In genomic region chr4:151987606-151988005, GRCh38 we compare ENCODE assay signal across 34 cellular contexts.
"Had no signal": no experiment of that assay in that cellular context is flagged by ENCODE, and none has a peak within 500 bp of the region (broad histone marks: within the 10 kb centered on the region; RNA-seq: fewer than 3 reads in every experiment).

No MANE protein-coding gene starts in this region.

- H3K4me2 ChIP-seq: SK-N-SH had no signal

- H3K27ac Mint-ChIP-seq: activated CD4-positive, alpha-beta T cell treated with anti-CD3 and anti-CD28 coated beads for 36 hours; activated CD4-positive, alpha-beta T cell treated with anti-CD3 and anti-CD28 coated beads, Interleukin-2, amount 10 ng/mL, durations not matched to agents 7 days and 5 days; activated CD8-positive, alpha-beta T cell treated with anti-CD3 and anti-CD28 coated beads, Interleukin-2, amount 10 ng/mL, durations not matched to agents 7 days and 5 days; activated naive CD4-positive, alpha-beta T cell treated with anti-CD3 and anti-CD28 coated beads for 36 hours; activated T-cell treated with anti-CD3 and anti-CD28 coated beads, Interleukin-2, amount 50 U/mL, for 24 hours; activated T-helper 2 cell treated with anti-CD3 and anti-CD28 coated beads, Interferon-gamma antibody, Interleukin-2, Interleukin-4, amounts not matched to agents 10 μg/mL and 5 μg/mL and 100 μg/mL, durations not matched to agents 14 hours and 24 hours and 36 hours; T-helper 1 cell treated with Interleukin-12 subunit alpha and Interleukin-12 subunit beta and Interleukin-4 antibody, amounts not matched to agents 30 μg/mL and 1 μg/mL, for 36 hours; T-helper 2 cell treated with Interferon-gamma antibody and Interleukin-4, amounts not matched to agents 5 μg/mL and 100 μg/mL, for 36 hours; WTC11 had no signal

- H3K9me3 Mint-ChIP-seq: activated naive CD4-positive, alpha-beta T cell treated with anti-CD3 and anti-CD28 coated beads for 36 hours; activated T-cell treated with anti-CD3 and anti-CD28 coated beads, Interleukin-2, amount 50 U/mL, for 24 hours; activated T-helper 2 cell treated with anti-CD3 and anti-CD28 coated beads, Interferon-gamma antibody, Interleukin-2, Interleukin-4, amounts not matched to agents 10 μg/mL and 5 μg/mL and 100 μg/mL, durations not matched to agents 14 hours and 24 hours and 36 hours; T-helper 2 cell treated with Interferon-gamma antibody and Interleukin-4, amounts not matched to agents 5 μg/mL and 100 μg/mL, for 36 hours had no signal

- FAIRE-seq: TTC549 had no signal

- H3K4me3 ChIP-seq: adrenal gland, MG63, Peyer's patch, SJSA1 had no signal

- H3K4me3 Mint-ChIP-seq: activated CD4-positive, alpha-beta T cell treated with anti-CD3 and anti-CD28 coated beads for 36 hours; activated CD4-positive, alpha-beta T cell treated with anti-CD3 and anti-CD28 coated beads, Interleukin-2, amount 10 ng/mL, durations not matched to agents 7 days and 5 days; activated CD8-positive, alpha-beta T cell treated with anti-CD3 and anti-CD28 coated beads, Interleukin-2, amount 10 ng/mL, durations not matched to agents 7 days and 5 days; activated naive CD4-positive, alpha-beta T cell treated with anti-CD3 and anti-CD28 coated beads for 36 hours; activated T-cell treated with anti-CD3 and anti-CD28 coated beads, Interleukin-2, amount 50 U/mL, for 24 hours; brain; T-helper 1 cell treated with Interleukin-12 subunit alpha and Interleukin-12 subunit beta and Interleukin-4 antibody, amounts not matched to agents 30 μg/mL and 1 μg/mL, for 36 hours; T-helper 2 cell treated with Interferon-gamma antibody and Interleukin-4, amounts not matched to agents 5 μg/mL and 100 μg/mL, for 36 hours; WTC11 had no signal

- H3K36me3 ChIP-seq: adrenal gland, MG63, Peyer's patch, SJSA1 had no signal

- DNase-seq: activated CD4-positive, alpha-beta T cell treated with anti-CD3 and anti-CD28 coated beads for 36 hours; activated CD4-positive, alpha-beta T cell treated with anti-CD3 and anti-CD28 coated beads, Interleukin-2, amount 10 ng/mL, durations not matched to agents 7 days and 5 days; activated CD4-positive, alpha-beta T cell treated with anti-CD3 and anti-CD28 coated beads, Interleukin-2, amount 50 U/mL, for 48 hours; activated CD8-positive, alpha-beta T cell treated with anti-CD3 and anti-CD28 coated beads, Interleukin-2, amount 10 ng/mL, durations not matched to agents 7 days and 5 days; activated gamma-delta T cell; activated naive CD4-positive, alpha-beta T cell treated with anti-CD3 and anti-CD28 coated beads for 36 hours; activated T-cell treated with anti-CD3 and anti-CD28 coated beads, Interleukin-2, amount 50 U/mL, for 24 hours; adrenal gland; central memory CD4-positive, alpha-beta T cell; Kasumi-1; MG63; MV-4-11; NCI-H1092; NCI-H1436 treated with DMSO at 0.1 percent for 48 hours; NCI-H1694 treated with DMSO at 0.1 percent for 48 hours; NCI-H2029; NCI-H345; NCI-H524 treated with DMSO at 0.1 percent for 48 hours; NCI-H748 treated with DMSO at 0.1 percent for 48 hours; NK-92 treated with Interleukin-12 subunit alpha and Interleukin-12 subunit beta, amount 100 ng/mL, for 24 hours; PC-3; Peyer's patch; RPMI8226; SHP77 treated with DMSO at 0.1 percent for 48 hours; SK-N-SH had no signal

- H3K27me3 Mint-ChIP-seq: activated CD4-positive, alpha-beta T cell treated with anti-CD3 and anti-CD28 coated beads for 36 hours; activated CD4-positive, alpha-beta T cell treated with anti-CD3 and anti-CD28 coated beads, Interleukin-2, amount 10 ng/mL, durations not matched to agents 7 days and 5 days; activated T-cell treated with anti-CD3 and anti-CD28 coated beads, Interleukin-2, amount 50 U/mL, for 24 hours had no signal

- H3K9me3 ChIP-seq: adrenal gland, MG63, Peyer's patch, SJSA1, SK-N-SH had no signal

- H3K4me1 ChIP-seq: adrenal gland, SJSA1 had no signal

- H3K27ac ChIP-seq: adrenal gland, Peyer's patch, SJSA1 had no signal

- H3K27me3 ChIP-seq: adrenal gland, MG63, Peyer's patch, SJSA1 had no signal

- H3K9ac ChIP-seq: SK-N-SH had no signal

- ATAC-seq: activated CD4-positive, alpha-beta T cell treated with anti-CD3 and anti-CD28 coated beads for 36 hours; activated CD4-positive, CD25-positive, alpha-beta regulatory T cell treated with anti-CD3 and anti-CD28 coated beads, Interleukin-2, amount 50 U/mL, for 24 hours; activated CD8-positive, alpha-beta T cell treated with anti-CD3 and anti-CD28 coated beads, Interleukin-2, amount 10 ng/mL, durations not matched to agents 7 days and 5 days; activated naive CD4-positive, alpha-beta T cell treated with anti-CD3 and anti-CD28 coated beads, Interleukin-2, amount 50 U/mL, for 72 hours; PC-3; WTC11 had no signal
